Comparison of ENCODE assay signal across 8 cellular contexts in genomic region chr18:63970803-63971191, GRCh38. TPM values are rescaled to one million over a fixed set of nuclear protein-coding genes. Genes with fewer than 3 reads are reported as not detected.
DNase-seq lines count a peak whose midpoint lies in the region; ATAC-seq and TF ChIP-seq lines count a peak whose summit lies in the region.

No MANE protein-coding gene starts in this region.

- CTCF ChIA-PET in WTC11 (lab: Charles Lee): interaction anchor here (1.0 to 2.2 kb wide), 3 partner anchors 10 to 34 kb away, joined by 3 to 10 read pairs (median 5); no protein-coding TSS in a partner anchor

- H3K4me3 ChIP-seq in osteoblast (ENCODE audit: insufficient read depth, low read length): peak overlapping the region; percentile 89

- H4K20me1 ChIP-seq in osteoblast (ENCODE audit: insufficient read depth, low read length): peaks cover 5% of the 10 kb centered on the region

- H3K79me2 ChIP-seq in osteoblast (ENCODE audit: insufficient read depth, low read length): peaks cover 37% of the 10 kb centered on the region

- H3K4me1 Mint-ChIP-seq in WTC11 (peaks cover 21% of the 10 kb centered on the region), glutamatergic neuron (ENCODE audit: low read depth, unreplicated experiment) (peaks cover 15% of the 10 kb centered on the region)

- peak overlapping the region; percentile 98 for H2AFZ ChIP-seq in osteoblast (ENCODE audit: low read length)

- H3K9me3 Mint-ChIP-seq in WTC11 (no peaks in the 10 kb centered on the region), glutamatergic neuron (ENCODE audit: unreplicated experiment) (peaks cover 12% of the 10 kb centered on the region)

- H3K4me3 Mint-ChIP-seq in WTC11 (peak overlapping the region; percentile 90), glutamatergic neuron (ENCODE audit: unreplicated experiment) (peak overlapping the region; percentile 94)

- peak; percentile 2 for ATAC-seq in HG03342 (IDR thresholded peaks at IDR 0.05; ENCODE audit: unreplicated experiment)
- ATAC-seq in WTC11: peak; percentile 73
- no peak for ATAC-seq in GM21367 (IDR thresholded peaks at IDR 0.05; ENCODE audit: unreplicated experiment)

- peaks cover 7% of the 10 kb centered on the region for H3K4me1 ChIP-seq in osteoblast (ENCODE audit: insufficient read depth, low read length)

- H3K27ac ChIP-seq in osteoblast (ENCODE audit: low read depth, low read length): peak overlapping the region; percentile 89

- DNase-seq in GM03348 (ENCODE audit: low spot score) (peak; percentile 75), WTC11 (ENCODE audit: low spot score) (peak; percentile 58), glutamatergic neuron (peak; percentile 51), osteoblast (ENCODE audit: insufficient read length, low spot score, missing footprints) (peak; percentile 83), NCI-H2171 treated with DMSO at 0.1 percent for 48 hours (lab: John Stamatoyannopoulos, UW) (no peak), NK-92 (lab: John Stamatoyannopoulos, UW; ENCODE audit: unreplicated experiment) (no peak)

- H3K27ac Mint-ChIP-seq in WTC11 (peak overlapping the region; percentile 97), glutamatergic neuron (ENCODE audit: unreplicated experiment) (peak overlapping the region; percentile 100)

- H3K36me3 ChIP-seq in osteoblast (ENCODE audit: insufficient read depth, low read length): no peaks in the 10 kb centered on the region

- peak overlapping the region; percentile 97 for H3K4me2 ChIP-seq in osteoblast (ENCODE audit: insufficient read depth, low read length)

- no peak for TF ChIP-seq CTCF in WTC11 (IDR thresholded peaks at IDR 0.05)
- no peak for TF ChIP-seq CTCF in glutamatergic neuron (IDR thresholded peaks at IDR 0.05; ENCODE audit: partially characterized antibody, unreplicated experiment)
- no peak for TF ChIP-seq CTCF in osteoblast (IDR thresholded peaks at IDR 0.05; ENCODE audit: extremely low read depth, low read depth, low read length)

- H3K36me3 Mint-ChIP-seq in WTC11: no peaks in the 10 kb centered on the region
- no peaks in the 10 kb centered on the region for H3K36me3 Mint-ChIP-seq in glutamatergic neuron (ENCODE audit: unreplicated experiment)

- H3K27me3 ChIP-seq in osteoblast (ENCODE audit: insufficient read depth, low read length): no peaks in the 10 kb centered on the region

- H3K9me3 ChIP-seq in osteoblast (ENCODE audit: low read depth, low read length): no peaks in the 10 kb centered on the region

- H3K27me3 Mint-ChIP-seq in WTC11 (ENCODE audit: low read depth) (peaks cover 54% of the 10 kb centered on the region), glutamatergic neuron (ENCODE audit: unreplicated experiment) (peaks cover 22% of the 10 kb centered on the region)

- POLR2A ChIA-PET in WTC11 (lab: Charles Lee): interaction anchor here (1.0 kb wide), 1 partner anchor 24 kb away, joined by 4 read pairs; no protein-coding TSS in a partner anchor

TF ChIP-seq in WTC11, 78 proteins besides CTCF, POLR2A, EP300 and RAD21:
- TF ChIP-seq PRRX2 (CRISPR knock-in tag; IDR thresholded peaks at IDR 0.05): no peak
- no peak for TF ChIP-seq ELF4 (CRISPR knock-in tag; IDR thresholded peaks at IDR 0.05; ENCODE audit: low read depth)
- TF ChIP-seq MYBL2 (CRISPR knock-in tag; IDR thresholded peaks at IDR 0.05): 0 out of 2 replicates have a peak, but pooled peaks have one; percentile 5

RNA-seq across cellular contexts. Expression of gene SERPINB8, which starts 0.9 kb away (rescaled TPM):
- total RNA-seq in WTC11 (2021) (0.46 to 0.73 TPM (median 0.57 TPM) in 3 replicates), glutamatergic neuron (ENCODE audit: unreplicated experiment) (4.2 TPM), osteoblast (30.4 and 31.8 TPM in 2 replicates)

RNA-seq across cellular contexts. Expression of gene HMSD, which starts 21.7 kb away (rescaled TPM):
- total RNA-seq in WTC11 (2021) (3.0 to 8.1 TPM (median 6.1 TPM) in 3 replicates), glutamatergic neuron (ENCODE audit: unreplicated experiment) (not detected), osteoblast (under 0.01 and 1.4 TPM in 2 replicates)

Comparison
In these comparisons a context has a peak if more than half of its experiments do, and no peak if none do; other contexts are left out.
1. DNase-seq: peak in GM03348 (single experiment), WTC11 (single experiment), glutamatergic neuron (single experiment) and osteoblast (single experiment); none in NCI-H2171 treated with DMSO at 0.1 percent for 48 hours (single experiment) and NK-92 (single experiment).